ENCODE assay signal across 8 cellular contexts in genomic region chr10:100186253-100186780, GRCh38. TPM values are rescaled to one million over a fixed set of nuclear protein-coding genes. Genes with fewer than 3 reads are reported as not detected.
DNase-seq lines count a peak whose midpoint lies in the region; ATAC-seq and TF ChIP-seq lines count a peak whose summit lies in the region.

No MANE protein-coding gene starts in this region.

- H3K4me3 ChIP-seq in AG09309 (ENCODE audit: control insufficient read depth, low read depth, low read length) (peak overlapping the region; percentile 95), GM12875 (ENCODE audit: low read depth, low read length) (peak overlapping the region; percentile 91), breast epithelium (peak overlapping the region; percentile 82 to 97 (median 96))

- TF ChIP-seq CTCF in AG09309 (IDR thresholded peaks at IDR 0.05; ENCODE audit: control insufficient read depth, insufficient read depth, low read depth, low read length, missing control alignments) (no peak), GM12875 (IDR thresholded peaks at IDR 0.05; ENCODE audit: borderline replicate concordance, insufficient read depth, low read depth, low read length) (no peak), breast epithelium (IDR thresholded peaks at IDR 0.05) (no peak)

- TF ChIP-seq POLR2A in breast epithelium (IDR thresholded peaks at IDR 0.05): no peak

- peaks cover 0 to 20% of the 10 kb centered on the region in 2 donors for H3K4me1 ChIP-seq in breast epithelium

- intact Hi-C loops in breast epithelium (cut with DNase I; ENCODE audit: low total_unique reads): no loop called here

- no peaks in the 10 kb centered on the region for H3K36me3 ChIP-seq in breast epithelium

- H3K9me3 ChIP-seq in breast epithelium: no peaks in the 10 kb centered on the region

- H3K27ac ChIP-seq in breast epithelium: peak overlapping the region; percentile 89 to 93

- no peak for DNase-seq in AG09309 (ENCODE audit: low read depth)
- DNase-seq in NCI-H460 (ENCODE audit: extremely low read depth, low read depth): peak; percentile 26
- DNase-seq in breast epithelium (ENCODE audit: low spot score in 2 of 2): no peak
- peak; percentile 57 for DNase-seq in kidney tubule cell (ENCODE audit: low spot score)
- peak; percentile 31 for DNase-seq in stromal cell of bone marrow (ENCODE audit: low read depth)
- no peak for DNase-seq in epidermal melanocyte (ENCODE audit: insufficient read length, low spot score)

- no peaks in the 10 kb centered on the region for H3K27me3 ChIP-seq in breast epithelium

- peak; percentile 38 for ATAC-seq in HG02870 (IDR thresholded peaks at IDR 0.05; ENCODE audit: unreplicated experiment)

RNA-seq across cellular contexts. Expression of gene ERLIN1, which starts 0.5 kb away (rescaled TPM):
- 45.7 and 48.0 TPM in 2 replicates for total RNA-seq in NCI-H460 (2014; rRNA removed; shearing (Covaris generic))
- polyA plus RNA-seq in NCI-H460 (2014; cell fraction: nucleus; rRNA removed): 36.4 and 39.1 TPM in 2 replicates
- 10 to 100 TPM; 22.4 to 30.2 (median 23.3) TPM for total RNA-seq in breast epithelium

RNA-seq across cellular contexts. Expression of gene CHUK, which starts 43.1 kb away (rescaled TPM):
- 43.8 and 48.7 TPM in 2 replicates for total RNA-seq in NCI-H460 (2014; rRNA removed; shearing (Covaris generic))
- polyA plus RNA-seq in NCI-H460 (2014; cell fraction: nucleus; rRNA removed): 26.1 and 44.0 TPM in 2 replicates
- total RNA-seq in breast epithelium: 10 to 100 TPM; 19.7 to 26.6 (median 23.7) TPM

Comparison
In these comparisons a context has a peak if more than half of its experiments do, and no peak if none do; other contexts are left out.
1. DNase-seq: peak in NCI-H460 (single experiment), kidney tubule cell (single experiment) and stromal cell of bone marrow (single experiment); none in AG09309 (single experiment), breast epithelium (0 of 2) and epidermal melanocyte (single experiment).
2. Peak in every context shown above with its lines, with median percentiles within 50 percentile points of each other: H3K4me3 ChIP-seq.